Comparison of ENCODE assay signal across 12 cellular contexts in genomic region chr14:55336161-55336560, GRCh38.
DNase-seq lines count a peak whose midpoint lies in the region; ATAC-seq and TF ChIP-seq lines count a peak whose summit lies in the region.
"Had no signal": no experiment of that assay in that cellular context is flagged by ENCODE, and none has a peak within 500 bp of the region (broad histone marks: within the 10 kb centered on the region; RNA-seq: fewer than 3 reads in every experiment).

No MANE protein-coding gene starts in this region.

- H2AFZ ChIP-seq in smooth muscle cell (ENCODE audit: low read depth): no peak overlapping the region

- peaks cover 3 to 9% of the 10 kb centered on the region in 2 donors for H3K4me1 ChIP-seq in esophagus (ENCODE audit: control insufficient read depth in 2 of 2, insufficient read depth in 2 of 2, low read length in 1 of 2)
- peaks cover 17% of the 10 kb centered on the region for H3K4me1 ChIP-seq in smooth muscle cell (ENCODE audit: low read depth)

- no peak for DNase-seq in activated T-cell treated with anti-CD3 and anti-CD28 coated beads, Interleukin-2, amount 50 U/mL, for 72 hours
- DNase-seq in activated T-cell treated with anti-CD3 and anti-CD28 coated beads, Interleukin-2, amount 50 U/mL, for 1 hour: no peak
- DNase-seq in T-helper 17 cell (peak in 2 of 3 donors; percentile 19 to 22), smooth muscle cell (lab: John Stamatoyannopoulos, UW; ENCODE audit: unreplicated experiment) (no peak), glutamatergic neuron (no peak), H4 (ENCODE audit: low spot score) (no peak)
- DNase-seq: NCI-H1105; NCI-H774; stimulated activated CD4-positive, alpha-beta T cell treated with anti-CD3 and anti-CD28 coated beads, Interleukin-4, amount 100 ng/mL, for 24 hours had no signal

- no peak for TF ChIP-seq CTCF in smooth muscle cell (IDR thresholded peaks at IDR 0.05; ENCODE audit: borderline replicate concordance, insufficient read depth, poor library complexity, severe bottlenecking)
- TF ChIP-seq CTCF in glutamatergic neuron (IDR thresholded peaks at IDR 0.05; ENCODE audit: partially characterized antibody, unreplicated experiment): no peak

- peak overlapping the region; percentile 49 to 78 for H3K4me3 Mint-ChIP-seq in activated T-cell treated with anti-CD3 and anti-CD28 coated beads, Interleukin-2, amount 50 U/mL, for 72 hours
- H3K4me3 Mint-ChIP-seq in T-helper 17 cell (peak overlapping the region; percentile 75), glutamatergic neuron (ENCODE audit: unreplicated experiment) (no peak overlapping the region)

- H3K9ac ChIP-seq in smooth muscle cell (ENCODE audit: low read depth): no peak overlapping the region

- WGBS in esophagus, 2 donors: 34 to 47% methylated on average over 2 of the region's 2 CpGs
- WGBS in smooth muscle cell (ENCODE audit: low lambda C conversion rate): 80% methylated on average over 2 of the region's 2 CpGs

- H3K4me3 ChIP-seq in esophagus (ENCODE audit: low read depth in 1 of 2, low read length in 2 of 2): no peak overlapping the region
- H3K4me3 ChIP-seq in smooth muscle cell: no peak overlapping the region

- H3K27ac ChIP-seq in esophagus (ENCODE audit: low read depth in 2 of 2, low read length in 1 of 2) (peak overlapping the region; percentile 22 to 36), smooth muscle cell (ENCODE audit: low read depth) (no peak overlapping the region)
- H3K27ac ChIP-seq: neutrophil had no signal

- H3K36me3 ChIP-seq in esophagus (ENCODE audit: control insufficient read depth in 2 of 2, insufficient read depth in 2 of 2, low read length in 1 of 2) (no peaks in the 10 kb centered on the region), smooth muscle cell (ENCODE audit: low read depth) (no peaks in the 10 kb centered on the region)

- H3K27me3 ChIP-seq in esophagus (ENCODE audit: control insufficient read depth in 1 of 2, insufficient read depth in 2 of 2, low read length in 2 of 2) (no peaks in the 10 kb centered on the region), smooth muscle cell (ENCODE audit: low read depth) (no peaks in the 10 kb centered on the region)
- H3K27me3 ChIP-seq: neutrophil had no signal

- peaks cover 31% of the 10 kb centered on the region for H3F3A ChIP-seq in smooth muscle cell (ENCODE audit: low read depth)

- H4K20me1 ChIP-seq in smooth muscle cell (ENCODE audit: low read depth): peaks cover 87% of the 10 kb centered on the region

- no peaks in the 10 kb centered on the region for H3K9me3 Mint-ChIP-seq in activated T-cell treated with anti-CD3 and anti-CD28 coated beads, Interleukin-2, amount 50 U/mL, for 72 hours
- H3K9me3 Mint-ChIP-seq in glutamatergic neuron (ENCODE audit: unreplicated experiment): no peaks in the 10 kb centered on the region

- H3K9me3 ChIP-seq in T-helper 17 cell (ENCODE audit: control insufficient read depth, low read length, poor library complexity, severe bottlenecking) (no peaks in the 10 kb centered on the region), esophagus (ENCODE audit: control insufficient read depth in 2 of 2, insufficient read depth in 1 of 2, low read depth in 1 of 2, low read length in 1 of 2) (no peaks in the 10 kb centered on the region), smooth muscle cell (replicated peaks; ENCODE audit: low read depth) (no peaks in the 10 kb centered on the region)
- H3K9me3 ChIP-seq: neutrophil had no signal

- no peaks in the 10 kb centered on the region for H3K27me3 Mint-ChIP-seq in activated T-cell treated with anti-CD3 and anti-CD28 coated beads, Interleukin-2, amount 50 U/mL, for 72 hours (ENCODE audit: low read depth)
- H3K27me3 Mint-ChIP-seq in T-helper 17 cell (no peaks in the 10 kb centered on the region), glutamatergic neuron (ENCODE audit: unreplicated experiment) (no peaks in the 10 kb centered on the region)

- H3K4me1 Mint-ChIP-seq in activated T-cell treated with anti-CD3 and anti-CD28 coated beads, Interleukin-2, amount 50 U/mL, for 72 hours (ENCODE audit: low read depth): peaks cover 92% of the 10 kb centered on the region
- peaks cover 58% of the 10 kb centered on the region for H3K4me1 Mint-ChIP-seq in T-helper 17 cell
- peaks cover 13% of the 10 kb centered on the region for H3K4me1 Mint-ChIP-seq in glutamatergic neuron (ENCODE audit: low read depth, unreplicated experiment)

- ATAC-seq in activated T-cell treated with anti-CD3 and anti-CD28 coated beads, Interleukin-2, amount 50 U/mL, for 72 hours (replicated peaks in 1 of 2): no peak
- ATAC-seq in T-helper 17 cell (peak; percentile 50), HG02973 (IDR thresholded peaks at IDR 0.05; ENCODE audit: unreplicated experiment) (no peak)

- peak overlapping the region; percentile 81 for H3K27ac Mint-ChIP-seq in activated T-cell treated with anti-CD3 and anti-CD28 coated beads, Interleukin-2, amount 50 U/mL, for 72 hours
- H3K27ac Mint-ChIP-seq in T-helper 17 cell (peak overlapping the region; percentile 93), glutamatergic neuron (ENCODE audit: unreplicated experiment) (no peak overlapping the region)

- peaks cover 0 to 2% of the 10 kb centered on the region in 2 donors for H3K36me3 Mint-ChIP-seq in activated T-cell treated with anti-CD3 and anti-CD28 coated beads, Interleukin-2, amount 50 U/mL, for 72 hours (ENCODE audit: insufficient read depth in 2 of 2)
- H3K36me3 Mint-ChIP-seq in T-helper 17 cell (ENCODE audit: low read depth): peaks cover 2% of the 10 kb centered on the region
- no peaks in the 10 kb centered on the region for H3K36me3 Mint-ChIP-seq in glutamatergic neuron (ENCODE audit: unreplicated experiment)

- H3K79me2 ChIP-seq in smooth muscle cell (ENCODE audit: low read depth): peaks cover 68% of the 10 kb centered on the region

- peak overlapping the region; percentile 73 for H3K4me2 ChIP-seq in smooth muscle cell

Comparison
In these comparisons a context has a peak if more than half of its experiments do, and no peak if none do; other contexts are left out.
1. DNase-seq: peak in T-helper 17 cell (2 of 3); none in activated T-cell treated with anti-CD3 and anti-CD28 coated beads, Interleukin-2, amount 50 U/mL, for 72 hours (0 of 2), activated T-cell treated with anti-CD3 and anti-CD28 coated beads, Interleukin-2, amount 50 U/mL, for 1 hour (single experiment), smooth muscle cell (single experiment), glutamatergic neuron (single experiment) and H4 (single experiment).